11 cellular contexts compared by ENCODE assay signal in the genomic region with DNA sequence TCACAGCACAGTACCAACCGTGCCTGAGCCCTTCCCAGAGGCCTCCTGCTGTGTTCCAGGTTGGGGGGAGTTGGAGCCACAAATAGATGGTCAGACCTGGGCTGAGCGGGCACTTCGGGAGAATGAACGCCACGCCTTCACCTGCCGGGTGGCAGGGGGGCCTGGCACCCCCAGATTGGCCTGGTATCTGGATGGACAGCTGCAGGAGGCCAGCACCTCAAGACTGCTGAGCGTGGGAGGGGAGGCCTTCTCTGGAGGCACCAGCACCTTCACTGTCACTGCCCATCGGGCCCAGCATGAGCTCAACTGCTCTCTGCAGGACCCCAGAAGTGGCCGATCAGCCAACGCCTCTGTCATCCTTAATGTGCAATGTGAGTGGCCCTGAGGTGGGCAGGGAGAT. TPM values are rescaled to one million over a fixed set of nuclear protein-coding genes. Genes with fewer than 3 reads are reported as not detected.
A peak's percentile ranks its signal among the peaks of the same experiment; 100 is the strongest.
DNase-seq lines count a peak whose midpoint lies in the region; ATAC-seq, FAIRE-seq and TF ChIP-seq lines count a peak whose summit lies in the region.
"Had no signal": no experiment of that assay in that cellular context is flagged by ENCODE, and none has a peak within 500 bp of the region (broad histone marks: within the 10 kb centered on the region; RNA-seq: fewer than 3 reads in every experiment).

No MANE protein-coding gene starts in this region.

- peaks cover 6% of the 10 kb centered on the region for H3K36me3 Mint-ChIP-seq in mesothelial cell of epicardium

- H3K27ac Mint-ChIP-seq in mesothelial cell of epicardium: peak overlapping the region; percentile 94

- H3K27ac ChIP-seq in cardiac muscle cell (peak overlapping the region; percentile 57), heart right ventricle (peak overlapping the region in 1 of 10 donors; percentile 72), K562 (ENCODE audit: extremely low read depth, low read depth, low read length) (no peak overlapping the region), upper lobe of right lung (no peak overlapping the region), spleen (peak overlapping the region in 2 of 8 donors; percentile 79 to 80)
- H3K27ac ChIP-seq: neutrophil had no signal

- H4K20me1 ChIP-seq in K562 (replicated peaks; ENCODE audit: control insufficient read depth, insufficient read depth, low read length): no peaks in the 10 kb centered on the region

- H3K9me1 ChIP-seq in K562 (ENCODE audit: control insufficient read depth, insufficient read depth, low read length): no peaks in the 10 kb centered on the region

- no peaks in the 10 kb centered on the region for H3K27me3 Mint-ChIP-seq in mesothelial cell of epicardium (ENCODE audit: low read depth)

- no peak for TF ChIP-seq POLR2A in K562 (conservative IDR thresholded peaks at IDR 0.05)
- no peak for TF ChIP-seq POLR2A in spleen (IDR thresholded peaks at IDR 0.05)

- no peak for ATAC-seq in heart right ventricle
- no peak for ATAC-seq in K562
- no peak for ATAC-seq in upper lobe of right lung

- H3K79me2 ChIP-seq in K562 (ENCODE audit: control insufficient read depth, insufficient read depth, low read length): no peaks in the 10 kb centered on the region; the same call in 2 of the 3 replicates

- CTCF ChIA-PET in K562 (lab: Yijun Ruan, JAX; ENCODE audit: low intra/inter-chr PET ratio): no interaction called here

- in situ Hi-C loops in K562 (cut with MboI): no loop called here

- TF ChIP-seq RAD21 in K562 (CRISPR knock-in tag; conservative IDR thresholded peaks at IDR 0.05 in 1 of 2, IDR thresholded peaks at IDR 0.05 in 1 of 2): no peak

- intact Hi-C loops in heart right ventricle (cut with DNase I) (loop anchor here in 1 of 10 donors (5.0 kb wide), 1 partner anchor 35 kb away; the partner anchor contains the start of gene IFT46), K562 (cut with micrococcal nuclease) (loop anchor here (5.0 kb wide), 1 partner anchor 35 kb away; the partner anchor contains the start of gene IFT46), upper lobe of right lung (cut with DNase I) (no loop called here), spleen (cut with DNase I; ENCODE audit: low total_unique reads) (no loop called here)

- no peaks in the 10 kb centered on the region for H3K9me3 ChIP-seq in cardiac muscle cell (ENCODE audit: low read depth)
- H3K9me3 ChIP-seq in heart right ventricle: no peaks in the 10 kb centered on the region
- no peaks in the 10 kb centered on the region for H3K9me3 ChIP-seq in K562 (replicated peaks; ENCODE audit: control insufficient read depth, insufficient read depth, low read depth, low read length)
- H3K9me3 ChIP-seq in upper lobe of right lung: no peaks in the 10 kb centered on the region
- H3K9me3 ChIP-seq in spleen: no peaks in the 10 kb centered on the region
- H3K9me3 ChIP-seq: neutrophil had no signal

- H2AFZ ChIP-seq in K562 (ENCODE audit: low read depth, low read length): no peak overlapping the region

- no TSS peak for BruUV-seq in K562 (replicated peaks; lab: Mats Ljungman, UMichigan)

- H3K36me3 ChIP-seq in cardiac muscle cell (no peaks in the 10 kb centered on the region), heart right ventricle (peaks cover 0 to 10% (median 0%) of the 10 kb centered on the region in 9 donors), K562 (ENCODE audit: control insufficient read depth, insufficient read depth, low read length) (no peaks in the 10 kb centered on the region), upper lobe of right lung (no peaks in the 10 kb centered on the region), spleen (peaks cover 0 to 21% (median 3%) of the 10 kb centered on the region in 6 donors)
- H3K36me3 ChIP-seq: neutrophil had no signal

- TF ChIP-seq CTCF in cardiac muscle cell (IDR thresholded peaks at IDR 0.05; ENCODE audit: low read depth, low read length) (no peak), heart right ventricle (IDR thresholded peaks at IDR 0.05) (no peak), K562 (IDR thresholded peaks at IDR 0.05 in 2 of 3, conservative IDR thresholded peaks at IDR 0.05 in 1 of 3; ENCODE audit: insufficient read depth in 2 of 3, low read depth in 1 of 3, low read length in 3 of 3) (no peak), mesothelial cell of epicardium (IDR thresholded peaks at IDR 0.05; ENCODE audit: unreplicated experiment) (no peak), upper lobe of right lung (IDR thresholded peaks at IDR 0.05) (no peak), spleen (IDR thresholded peaks at IDR 0.05 in 8 of 11, conservative IDR thresholded peaks at IDR 0.05 in 3 of 11) (no peak)

- TF ChIP-seq EP300 in K562 (IDR thresholded peaks at IDR 0.05; ENCODE audit: low read length): no peak

- H3K9me3 Mint-ChIP-seq in mesothelial cell of epicardium: no peaks in the 10 kb centered on the region

- POLR2A ChIA-PET in K562 (lab: Yijun Ruan, JAX): interaction anchor here (1.0 kb wide), 1 partner anchor 15 kb away, joined by 3 read pairs; no protein-coding TSS in a partner anchor

- peak overlapping the region in 1 of 2 experiments; percentile 91; a peak in 1 of 4 replicates for H3K9ac ChIP-seq in K562 (ENCODE audit: insufficient read depth in 1 of 2, low read depth in 2 of 2, low read length in 2 of 2)

- no peak for FAIRE-seq in K562 (lab: Jason Lieb, UNC)

- no peaks in the 10 kb centered on the region for H3K27me3 ChIP-seq in cardiac muscle cell
- H3K27me3 ChIP-seq in heart right ventricle: peaks cover 0 to 14% (median 0%) of the 10 kb centered on the region in 7 donors
- H3K27me3 ChIP-seq in K562 (ENCODE audit: control insufficient read depth in 2 of 2, insufficient read depth in 2 of 2, low read length in 2 of 2): no peaks in the 10 kb centered on the region
- no peaks in the 10 kb centered on the region for H3K27me3 ChIP-seq in upper lobe of right lung
- peaks cover 0 to 10% (median 0%) of the 10 kb centered on the region in 7 donors for H3K27me3 ChIP-seq in spleen (replicated peaks in 1 of 7)

- 88 to 89% methylated on average over 10 of the region's 10 CpGs for WGBS in heart right ventricle, 2 donors
- 65% methylated on average over 4 of the region's 10 CpGs for WGBS in K562 (ENCODE audit: insufficient coverage, low coverage, missing lambda C conversion rate)
- 93 to 97% (median 94%) methylated on average over 10 of the region's 10 CpGs; no CpG with 5 or more reads in 1 of the 5 donors for whole genome bisulfite sequencing in spleen, 5 donors

- H3K4me1 ChIP-seq in cardiac muscle cell (ENCODE audit: low read depth) (no peaks in the 10 kb centered on the region), heart right ventricle (peaks cover 4 to 25% (median 17%) of the 10 kb centered on the region in 9 donors), K562 (replicated peaks in 1 of 2; ENCODE audit: control insufficient read depth in 2 of 2, insufficient read depth in 2 of 2, low read length in 2 of 2) (peaks cover 9 to 43% of the 10 kb centered on the region in 2 experiments; a peak in 4 of 5 replicates), upper lobe of right lung (peaks cover 12% of the 10 kb centered on the region), spleen (peaks cover 8 to 45% (median 26%) of the 10 kb centered on the region in 6 donors)

- H3K4me3 ChIP-seq in cardiac muscle cell (peak overlapping the region; percentile 97), heart right ventricle (no peak overlapping the region), K562 (no peak overlapping the region), upper lobe of right lung (peak overlapping the region; percentile 76), spleen (peak overlapping the region in 4 of 8 donors; percentile 90 to 98 (median 96))

- H3K4me2 ChIP-seq in K562 (ENCODE audit: insufficient read depth, low read length): peak overlapping the region; percentile 85

- peaks cover 24% of the 10 kb centered on the region for H3K4me1 Mint-ChIP-seq in mesothelial cell of epicardium

- peak overlapping the region; percentile 93 for H3K4me3 Mint-ChIP-seq in mesothelial cell of epicardium

- DNase-seq in cardiac muscle cell (ENCODE audit: low read depth in 1 of 2, low spot score in 1 of 2) (no peak), heart right ventricle (no peak), K562 (ENCODE audit: extremely low read depth in 1 of 4, low spot score in 3 of 4) (no peak), mesothelial cell of epicardium (ENCODE audit: low spot score in 2 of 2, unreplicated experiment in 2 of 2) (no peak), upper lobe of right lung (no peak), NCI-H2171 treated with DMSO at 0.1 percent for 48 hours (lab: John Stamatoyannopoulos, UW) (no peak), spleen (no peak), midbrain (lab: John Stamatoyannopoulos, UW) (no peak)
- DNase-seq: activated CD8-positive, alpha-beta memory T cell treated with anti-CD3 and anti-CD28 coated beads, Interleukin-2, amount 50 U/mL, for 4 hours; NCI-H1092 had no signal

RNA-seq across cellular contexts. Expression of gene TMEM25, which starts 1.1 kb away (rescaled TPM):
- total RNA-seq in cardiac muscle cell (50.0 and 51.3 TPM in 2 replicates), heart right ventricle (10 to 100 TPM; 10.2 to 16.2 (median 11.5) TPM), K562 (2014; rRNA removed) (1.5 and 2.1 TPM in 2 replicates), K562 (2014; rRNA removed; fragmentation: Illumina TruSeq; extraction: Trizol) (0.77 and 1.2 TPM in 2 replicates), K562 (2015; rRNA removed; fragmentation: Illumina TruSeq; extraction: Trizol) (1.8 and 2.0 TPM in 2 replicates), K562 (2021) (3.2 TPM in 2 replicates), mesothelial cell of epicardium (46.1 to 48.0 TPM (median 46.7 TPM) in 3 replicates), upper lobe of right lung (26.3 TPM), spleen (10 to 100 TPM in 5 of 7 donors, 1 to 10 TPM in 2; 8.5 to 23.8 (median 12.6) TPM)
- polyA plus RNA-seq in cardiac muscle cell (34.9 and 41.1 TPM in 2 replicates), heart right ventricle (1 to 10 TPM; 3.9 to 9.3 TPM), K562 (2011; rRNA removed) (2.2 and 7.1 TPM in 2 replicates), K562 (2014; fragmentation: Illumina TruSeq; extraction: Trizol) (2.7 and 3.4 TPM in 2 replicates), K562 (2014; fragmentation: Nextera tagmentation; extraction: Ambion mirVana) (under 1 TPM; 0.34 to 0.49 TPM), K562 (2014; rRNA removed) (3.8 and 4.3 TPM in 2 replicates), spleen (1 to 10 TPM; 5.2 to 7.0 (median 6.5) TPM)
- total RNA-seq in K562 (2011; cell fraction: chromatin; rRNA removed; ENCODE audit: low replicate concordance): 15.4 and 39.3 TPM in 2 replicates
- total RNA-seq in K562 (2011; cell fraction: nucleolus; rRNA removed): 19.7 and 20.1 TPM in 2 replicates
- total RNA-seq in K562 (2011; cell fraction: nucleoplasm; rRNA removed): 15.8 and 18.2 TPM in 2 replicates
- polyA plus RNA-seq in K562 (2011; cell fraction: cytosol; rRNA removed): 4.0 and 6.3 TPM in 2 replicates
- polyA plus RNA-seq in K562 (2011; cell fraction: nucleus; rRNA removed): 35.3 and 59.2 TPM in 2 replicates
- polyA plus RNA-seq in K562 (2012): 1.6 and 4.2 TPM in 2 replicates
- 4.1 and 5.3 TPM in 2 replicates for polyA minus RNA-seq in K562 (2011; rRNA and poly(A)+ RNA removed)
- polyA minus RNA-seq in K562 (2011; cell fraction: cytosol; rRNA and poly(A)+ RNA removed): 2.1 and 6.1 TPM in 2 replicates
- polyA minus RNA-seq in K562 (2011; cell fraction: nucleus; rRNA and poly(A)+ RNA removed): 11.3 and 17.8 TPM in 2 replicates

RNA-seq across cellular contexts. Expression of gene TTC36, which starts 4.8 kb away (rescaled TPM):
- 8.2 and 11.3 TPM in 2 replicates for total RNA-seq in cardiac muscle cell
- polyA plus RNA-seq in cardiac muscle cell: 4.6 and 5.6 TPM in 2 replicates
- 1 to 10 TPM in 1 of 10 donors, under 1 TPM in 6, not detected in 3; 0.28 to 1.8 (median 0.49) TPM for total RNA-seq in heart right ventricle
- under 1 TPM in 1 of 2 donors, not detected in 1; 0.16 TPM for polyA plus RNA-seq in heart right ventricle
- total RNA-seq in K562 (2011; cell fraction: chromatin; rRNA removed; ENCODE audit: low replicate concordance): not detected in 2 replicates
- total RNA-seq in K562 (2011; cell fraction: nucleolus; rRNA removed): 0.66 and 0.83 TPM in 2 replicates
- total RNA-seq in K562 (2011; cell fraction: nucleoplasm; rRNA removed): not detected in 2 replicates
- total RNA-seq in K562 (2014; rRNA removed): 0.78 TPM in 1 of 2 replicates, not detected in the other
- not detected in 2 replicates for total RNA-seq in K562 (2014; rRNA removed; fragmentation: Illumina TruSeq; extraction: Trizol)
- not detected in 2 replicates for total RNA-seq in K562 (2015; rRNA removed; fragmentation: Illumina TruSeq; extraction: Trizol)
- total RNA-seq in K562 (2021): 0.22 and 0.36 TPM in 2 replicates
- polyA plus RNA-seq in K562 (2011; rRNA removed): not detected in 2 replicates
- polyA plus RNA-seq in K562 (2011; cell fraction: cytosol; rRNA removed): 0.06 TPM in 1 of 2 replicates, not detected in the other
- polyA plus RNA-seq in K562 (2011; cell fraction: nucleus; rRNA removed): 0.18 and 0.53 TPM in 2 replicates
- polyA plus RNA-seq in K562 (2012): 0.14 and 0.15 TPM in 2 replicates
- polyA plus RNA-seq in K562 (2014; fragmentation: Illumina TruSeq; extraction: Trizol): not detected in 2 replicates
- not detected for polyA plus RNA-seq in K562 (2014; fragmentation: Nextera tagmentation; extraction: Ambion mirVana)
- polyA plus RNA-seq in K562 (2014; rRNA removed): 0.23 and 0.59 TPM in 2 replicates
- polyA minus RNA-seq in K562 (2011; rRNA and poly(A)+ RNA removed): not detected in 2 replicates
- not detected in 2 replicates for polyA minus RNA-seq in K562 (2011; cell fraction: cytosol; rRNA and poly(A)+ RNA removed)
- polyA minus RNA-seq in K562 (2011; cell fraction: nucleus; rRNA and poly(A)+ RNA removed): 0.27 and 0.78 TPM in 2 replicates
- total RNA-seq in mesothelial cell of epicardium: 1.1 TPM in 3 replicates
- 1.9 TPM for total RNA-seq in upper lobe of right lung
- total RNA-seq in spleen: under 1 TPM in 1 of 7 donors, not detected in 6; 0.97 TPM
- polyA plus RNA-seq in spleen: under 1 TPM in 2 of 3 donors, not detected in 1; 0.09 to 0.13 TPM

RNA-seq across cellular contexts. Expression of gene IFT46, which starts 33.6 kb away (rescaled TPM):
- 22.0 and 25.2 TPM in 2 replicates for total RNA-seq in cardiac muscle cell
- polyA plus RNA-seq in cardiac muscle cell: 24.5 and 24.8 TPM in 2 replicates
- 10 to 100 TPM; 14.0 to 23.4 (median 20.5) TPM for total RNA-seq in heart right ventricle
- 10 to 100 TPM; 22.2 to 23.0 TPM for polyA plus RNA-seq in heart right ventricle
- 15.4 and 15.5 TPM in 2 replicates for total RNA-seq in K562 (2011; cell fraction: chromatin; rRNA removed; ENCODE audit: low replicate concordance)
- 7.9 and 8.5 TPM in 2 replicates for total RNA-seq in K562 (2011; cell fraction: nucleolus; rRNA removed)
- 11.7 and 12.6 TPM in 2 replicates for total RNA-seq in K562 (2011; cell fraction: nucleoplasm; rRNA removed)
- total RNA-seq in K562 (2014; rRNA removed): 11.8 and 12.0 TPM in 2 replicates
- 14.3 and 15.2 TPM in 2 replicates for total RNA-seq in K562 (2014; rRNA removed; fragmentation: Illumina TruSeq; extraction: Trizol)
- total RNA-seq in K562 (2015; rRNA removed; fragmentation: Illumina TruSeq; extraction: Trizol): 15.2 and 16.6 TPM in 2 replicates
- total RNA-seq in K562 (2021): 9.9 and 10.1 TPM in 2 replicates
- polyA plus RNA-seq in K562 (2011; rRNA removed): 16.8 and 30.4 TPM in 2 replicates
- 10.8 and 26.7 TPM in 2 replicates for polyA plus RNA-seq in K562 (2011; cell fraction: cytosol; rRNA removed)
- polyA plus RNA-seq in K562 (2011; cell fraction: nucleus; rRNA removed): 8.8 and 20.4 TPM in 2 replicates
- 10.6 and 13.5 TPM in 2 replicates for polyA plus RNA-seq in K562 (2012)
- 15.9 and 18.9 TPM in 2 replicates for polyA plus RNA-seq in K562 (2014; fragmentation: Illumina TruSeq; extraction: Trizol)
- polyA plus RNA-seq in K562 (2014; fragmentation: Nextera tagmentation; extraction: Ambion mirVana): 10 to 100 TPM; 24.2 to 29.5 TPM
- polyA plus RNA-seq in K562 (2014; rRNA removed): 14.3 and 14.8 TPM in 2 replicates
- 14.8 and 27.5 TPM in 2 replicates for polyA minus RNA-seq in K562 (2011; rRNA and poly(A)+ RNA removed)
- 5.8 and 6.4 TPM in 2 replicates for polyA minus RNA-seq in K562 (2011; cell fraction: cytosol; rRNA and poly(A)+ RNA removed)
- polyA minus RNA-seq in K562 (2011; cell fraction: nucleus; rRNA and poly(A)+ RNA removed): 2.0 and 6.7 TPM in 2 replicates
- 22.3 to 24.1 TPM (median 23.7 TPM) in 3 replicates for total RNA-seq in mesothelial cell of epicardium
- total RNA-seq in upper lobe of right lung: 18.2 TPM
- total RNA-seq in spleen: 10 to 100 TPM in 6 of 7 donors, 1 to 10 TPM in 1; 10.0 to 21.9 (median 16.9) TPM
- 10 to 100 TPM; 12.4 to 17.2 (median 13.9) TPM for polyA plus RNA-seq in spleen

RNA-seq across cellular contexts. Expression of gene ARCN1, which starts 40.1 kb away (rescaled TPM):
- 77.6 and 94.3 TPM in 2 replicates for total RNA-seq in cardiac muscle cell
- 117 and 124 TPM in 2 replicates for polyA plus RNA-seq in cardiac muscle cell
- 100 to 1,000 TPM in 4 of 10 donors, 10 to 100 TPM in 6; 84.8 to 122 (median 98.3) TPM for total RNA-seq in heart right ventricle
- 10 to 100 TPM; 48.8 to 88.1 TPM for polyA plus RNA-seq in heart right ventricle
- total RNA-seq in K562 (2011; cell fraction: chromatin; rRNA removed; ENCODE audit: low replicate concordance): 33.0 and 70.2 TPM in 2 replicates
- total RNA-seq in K562 (2011; cell fraction: nucleolus; rRNA removed): 25.1 and 26.7 TPM in 2 replicates
- total RNA-seq in K562 (2011; cell fraction: nucleoplasm; rRNA removed): 50.7 and 82.0 TPM in 2 replicates
- 47.4 and 50.4 TPM in 2 replicates for total RNA-seq in K562 (2014; rRNA removed)
- 76.4 and 87.6 TPM in 2 replicates for total RNA-seq in K562 (2014; rRNA removed; fragmentation: Illumina TruSeq; extraction: Trizol)
- 72.3 and 77.9 TPM in 2 replicates for total RNA-seq in K562 (2015; rRNA removed; fragmentation: Illumina TruSeq; extraction: Trizol)
- 87.6 and 94.4 TPM in 2 replicates for total RNA-seq in K562 (2021)
- polyA plus RNA-seq in K562 (2011; rRNA removed): 224 and 237 TPM in 2 replicates
- polyA plus RNA-seq in K562 (2011; cell fraction: cytosol; rRNA removed): 136 and 284 TPM in 2 replicates
- polyA plus RNA-seq in K562 (2011; cell fraction: nucleus; rRNA removed): 27.6 and 58.6 TPM in 2 replicates
- polyA plus RNA-seq in K562 (2012): 72.5 and 103 TPM in 2 replicates
- polyA plus RNA-seq in K562 (2014; fragmentation: Illumina TruSeq; extraction: Trizol): 109 and 126 TPM in 2 replicates
- polyA plus RNA-seq in K562 (2014; fragmentation: Nextera tagmentation; extraction: Ambion mirVana): 10 to 100 TPM; 30.0 to 43.5 TPM
- 75.8 and 81.0 TPM in 2 replicates for polyA plus RNA-seq in K562 (2014; rRNA removed)
- polyA minus RNA-seq in K562 (2011; rRNA and poly(A)+ RNA removed): 236 and 317 TPM in 2 replicates
- polyA minus RNA-seq in K562 (2011; cell fraction: cytosol; rRNA and poly(A)+ RNA removed): 88.0 and 104 TPM in 2 replicates
- 8.8 and 22.3 TPM in 2 replicates for polyA minus RNA-seq in K562 (2011; cell fraction: nucleus; rRNA and poly(A)+ RNA removed)
- total RNA-seq in mesothelial cell of epicardium: 139 to 144 TPM (median 140 TPM) in 3 replicates
- total RNA-seq in upper lobe of right lung: 120 TPM
- 100 to 1,000 TPM in 2 of 7 donors, 10 to 100 TPM in 5; 75.1 to 106 (median 98.8) TPM for total RNA-seq in spleen
- 10 to 100 TPM; 33.8 to 49.9 (median 41.3) TPM for polyA plus RNA-seq in spleen

Comparison
In these comparisons a context has a peak if more than half of its experiments do, and no peak if none do; other contexts are left out.
1. H3K4me3 ChIP-seq: peak in cardiac muscle cell (single experiment) and upper lobe of right lung (single experiment); none in heart right ventricle (0 of 10) and K562 (single experiment).